In genomic region chr10:95288273-95288672, GRCh38 we compare ENCODE assay signal across 1 cellular context.
TF ChIP-seq lines count a peak whose summit lies in the region.

No MANE protein-coding gene starts in this region.

TF ChIP-seq in HepG2, 621 proteins besides CTCF, POLR2A, EP300 and RAD21:
- no peak for TF ChIP-seq MYNN (CRISPR knock-in tag; IDR thresholded peaks at IDR 0.05; ENCODE audit: low read depth)
- no peak for TF ChIP-seq ZNF362 (CRISPR knock-in tag; IDR thresholded peaks at IDR 0.05; ENCODE audit: borderline replicate concordance)
- no peak for TF ChIP-seq SMARCC2 (IDR thresholded peaks at IDR 0.05)
- TF ChIP-seq CEBPZ (IDR thresholded peaks at IDR 0.05; ENCODE audit: low read length): no peak
- no peak for TF ChIP-seq CBX2 (IDR thresholded peaks at IDR 0.05; ENCODE audit: low read depth, low read length)
- TF ChIP-seq CBX2 (CRISPR knock-in tag; IDR thresholded peaks at IDR 0.05; ENCODE audit: low read depth): no peak
- TF ChIP-seq SMARCE1 (IDR thresholded peaks at IDR 0.05; ENCODE audit: borderline replicate concordance): no peak
- no peak for TF ChIP-seq DBP (CRISPR knock-in tag; IDR thresholded peaks at IDR 0.05; ENCODE audit: not compliant biosample characterization)
- no peak for TF ChIP-seq ZFP1 (CRISPR knock-in tag; IDR thresholded peaks at IDR 0.05)
- TF ChIP-seq MZF1 (CRISPR knock-in tag; IDR thresholded peaks at IDR 0.05; ENCODE audit: borderline replicate concordance): no peak
- TF ChIP-seq SUZ12 (IDR thresholded peaks at IDR 0.05; ENCODE audit: low read depth, low read length): no peak
- no peak for TF ChIP-seq ZNF75D (CRISPR knock-in tag; IDR thresholded peaks at IDR 0.05; ENCODE audit: borderline replicate concordance)
